In the genomic region with DNA sequence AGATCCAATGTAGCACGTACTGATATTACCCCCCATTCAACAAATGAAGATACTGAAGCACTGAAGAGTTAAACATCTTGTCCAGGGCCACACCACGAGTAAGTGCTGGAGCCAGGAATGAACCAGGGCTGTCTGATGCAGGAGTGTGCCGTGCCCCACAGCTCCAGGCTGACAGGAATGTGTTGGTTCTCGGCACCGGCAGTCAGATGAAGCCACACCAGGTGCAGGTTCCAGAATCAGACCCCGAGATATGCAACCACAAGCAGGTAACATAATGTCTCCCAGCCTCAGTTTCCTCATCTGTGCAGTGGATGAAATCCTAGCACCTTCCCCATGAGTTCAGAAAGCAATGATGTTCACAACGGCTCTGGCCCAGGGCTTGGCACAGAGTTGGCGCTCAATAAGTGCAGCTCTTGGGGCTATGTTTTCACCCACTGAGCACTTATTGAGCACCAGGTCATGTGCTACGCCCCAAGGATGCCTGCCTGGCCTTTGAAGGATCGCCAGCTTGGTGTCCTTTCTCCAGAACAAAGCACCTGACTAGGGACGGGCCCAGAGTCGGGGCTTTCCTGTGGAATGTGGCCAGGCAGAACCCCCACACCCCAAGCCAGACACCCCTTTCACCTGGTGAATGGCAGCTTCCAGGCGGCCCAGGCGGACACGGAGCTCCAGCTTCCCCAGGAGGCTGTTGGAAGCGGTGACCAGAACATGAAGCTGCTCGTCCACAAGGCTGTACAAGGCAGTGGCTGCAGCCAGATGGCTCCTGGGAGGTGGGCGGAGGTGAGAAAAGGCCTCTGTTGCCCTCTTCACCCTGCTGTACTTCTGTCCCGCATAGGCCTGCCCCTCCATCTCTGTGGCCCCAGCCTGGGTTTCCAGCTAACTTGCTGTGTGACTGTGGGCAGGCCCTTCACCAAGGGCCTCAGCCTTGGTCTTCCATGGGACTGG, we compare ENCODE assay signal across 16 cellular contexts. TPM values are rescaled to one million over a fixed set of nuclear protein-coding genes. Genes with fewer than 3 reads are reported as not detected.
"Had no signal": no experiment of that assay in that cellular context is flagged by ENCODE, and none has a peak within 500 bp of the region (broad histone marks: within the 10 kb centered on the region; RNA-seq: fewer than 3 reads in every experiment).

No MANE protein-coding gene starts in this region.

- H3K9me3 Mint-ChIP-seq: activated T-helper 17 cell treated with anti-CD3 and anti-CD28 coated beads, Interleukin-2, amount 50 U/mL, for 72 hours; effector memory CD8-positive, alpha-beta T cell had no signal

- H3K27me3 ChIP-seq: breast epithelium, pancreas had no signal

- H3K36me3 Mint-ChIP-seq: immature natural killer cell had no signal

- H3K4me3 ChIP-seq: breast epithelium, pancreas, skin epidermis had no signal

- H3K4me3 Mint-ChIP-seq: activated T-helper 17 cell treated with anti-CD3 and anti-CD28 coated beads, Interleukin-2, amount 50 U/mL, for 72 hours; effector memory CD8-positive, alpha-beta T cell; immature natural killer cell had no signal

- H3K4me1 ChIP-seq: breast epithelium, pancreas had no signal

- H3K27ac Mint-ChIP-seq: activated T-helper 17 cell treated with anti-CD3 and anti-CD28 coated beads, Interleukin-2, amount 50 U/mL, for 72 hours; effector memory CD8-positive, alpha-beta T cell; immature natural killer cell had no signal

- ATAC-seq: activated CD4-positive, CD25-positive, alpha-beta regulatory T cell treated with anti-CD3 and anti-CD28 coated beads, Interleukin-2, amount 50 U/mL, for 24 hours; activated T-helper 17 cell treated with anti-CD3 and anti-CD28 coated beads, Interleukin-2, amount 50 U/mL, for 72 hours; effector memory CD8-positive, alpha-beta T cell; pancreas; stimulated activated naive CD8-positive, alpha-beta T cell treated with anti-CD3 and anti-CD28 coated beads, Interleukin-15, Interleukin-2, amounts not matched to agents 100 U/mL and 50 U/mL, for 24 hours had no signal

- H3K27ac ChIP-seq: pancreas had no signal

- H3K9me3 ChIP-seq: breast epithelium, pancreas had no signal

- H3K36me3 ChIP-seq: breast epithelium, pancreas had no signal

- DNase-seq: activated naive CD4-positive, alpha-beta T cell treated with Interleukin-2 at 50 U/mL for 16 hours; anterior cingulate cortex; dermis blood vessel endothelial cell; effector memory CD8-positive, alpha-beta T cell; foreskin melanocyte; immature natural killer cell; stimulated activated CD4-positive, alpha-beta T cell treated with anti-CD3 and anti-CD28 coated beads, Interleukin-4, amount 100 ng/mL, for 4 hours; stimulated activated CD8-positive, alpha-beta memory T cell treated with anti-CD3 and anti-CD28 coated beads, Interleukin-4, amount 100 ng/mL, for 48 hours; stimulated activated naive CD8-positive, alpha-beta T cell treated with anti-CD3 and anti-CD28 coated beads, Interleukin-15, Interleukin-2, amounts not matched to agents 100 U/mL and 50 U/mL, for 24 hours had no signal

- FAIRE-seq: pancreas had no signal

RNA-seq across cellular contexts. Expression of gene KIAA1755, which starts 41.3 kb away (rescaled TPM):
- total RNA-seq: activated T-helper 17 cell treated with anti-CD3 and anti-CD28 coated beads, Interleukin-2, amount 50 U/mL, for 72 hours; renal cortical epithelial cell had no signal
- polyA plus RNA-seq: immature natural killer cell, neural cell had no signal

RNA-seq across cellular contexts. Expression of gene TGM2, which starts 54.2 kb away (rescaled TPM):
- polyA plus RNA-seq: immature natural killer cell, neural cell had no signal
